ENCODE assay signal across 10 cellular contexts in genomic region chr22:36022162-36022561, GRCh38. TPM values are rescaled to one million over a fixed set of nuclear protein-coding genes. Genes with fewer than 3 reads are reported as not detected.
DNase-seq lines count a peak whose midpoint lies in the region; TF ChIP-seq lines count a peak whose summit lies in the region.
"Had no signal": no experiment of that assay in that cellular context is flagged by ENCODE, and none has a peak within 500 bp of the region (broad histone marks: within the 10 kb centered on the region; RNA-seq: fewer than 3 reads in every experiment).

No MANE protein-coding gene starts in this region.

- intact Hi-C loops in stomach (cut with DNase I; ENCODE audit: low total_unique reads) = no loop called here

- H3K36me3 ChIP-seq in HEK293 (ENCODE audit: control insufficient read depth in 2 of 2, insufficient read depth in 1 of 2, low read length in 2 of 2) (peaks cover 0 to 7% of the 10 kb centered on the region in 2 experiments; a peak in 2 of 3 replicates), adipocyte (ENCODE audit: control insufficient read depth, insufficient read depth, low read length, severe bottlenecking) (no peaks in the 10 kb centered on the region), stomach (no peaks in the 10 kb centered on the region)

- TF ChIP-seq CTCF in HEK293 (tag by site-specific recombination; IDR thresholded peaks at IDR 0.05) (no peak), stomach (IDR thresholded peaks at IDR 0.05) (no peak)

- H3K9ac ChIP-seq in adipocyte (ENCODE audit: low read length) = peak overlapping the region; percentile 2

- no peak overlapping the region for H3K27ac ChIP-seq in HEK293 (ENCODE audit: extremely low read depth, low read depth, low read length)
- peak overlapping the region in 4 of 5 donors; percentile 38 to 68 (median 61) for H3K27ac ChIP-seq in stomach

- TF ChIP-seq POLR2A in stomach (IDR thresholded peaks at IDR 0.05) = no peak

- H3K4me1 ChIP-seq in HEK293 (ENCODE audit: control insufficient read depth, insufficient read depth, low read length) = peaks cover 24% of the 10 kb centered on the region
- H3K4me1 ChIP-seq in adipocyte (ENCODE audit: control insufficient read depth, insufficient read depth, low read length) = peaks cover 30% of the 10 kb centered on the region
- H3K4me1 ChIP-seq in stomach = peaks cover 27 to 87% (median 48%) of the 10 kb centered on the region in 4 donors

- TF ChIP-seq EP300 in stomach (IDR thresholded peaks at IDR 0.05) = no peak

- CTCF ChIA-PET in HEK293 (lab: Yijun Ruan, JAX) = interaction anchor here (0.7 to 4.4 kb wide), 2 partner anchors 43 to 203 kb away, joined by 3 to 36 read pairs; no protein-coding TSS in a partner anchor

- H3K4me3 ChIP-seq in HEK293 (ENCODE audit: low read depth, low read length) = no peak overlapping the region
- H3K4me3 ChIP-seq in adipocyte (ENCODE audit: low read length) = peak overlapping the region; percentile 45
- H3K4me3 ChIP-seq in stomach = no peak overlapping the region

- DNase-seq in adipocyte (ENCODE audit: low read depth) (peak; percentile 73), kidney glomerular epithelial cell (lab: John Stamatoyannopoulos, UW) (peak; percentile 8), stomach (no peak), NOMO-1 treated with dmso at 0.1 percent for 144 hours (lab: John Stamatoyannopoulos, UW; ENCODE audit: unreplicated experiment) (no peak), COLO668 (lab: John Stamatoyannopoulos, UW; ENCODE audit: unreplicated experiment) (no peak), RKO (ENCODE audit: low spot score) (no peak)
- DNase-seq: activated T-cell treated with anti-CD3 and anti-CD28 coated beads, Interleukin-2, amount 50 U/mL, for 1 hour; GDM1; NCI-H345 had no signal

- POLR2A ChIA-PET in HEK293 (lab: Yijun Ruan, JAX) = no interaction called here

- 14 to 31% (median 19%) methylated on average over 1 of the region's 1 CpG for WGBS in stomach, 5 donors

- H3K9me3 ChIP-seq in HEK293 (ENCODE audit: control insufficient read depth, insufficient read depth, low read depth, low read length) (no peaks in the 10 kb centered on the region), adipocyte (ENCODE audit: control insufficient read depth, low read length) (no peaks in the 10 kb centered on the region), stomach (no peaks in the 10 kb centered on the region)

- H3K27me3 ChIP-seq in adipocyte (replicated peaks; ENCODE audit: control insufficient read depth, insufficient read depth, low read length) (no peaks in the 10 kb centered on the region), stomach (no peaks in the 10 kb centered on the region)

TF ChIP-seq in HEK293, 187 proteins besides CTCF, POLR2A, EP300 and RAD21:
- TF ChIP-seq PRDM1 (tag by site-specific recombination; IDR thresholded peaks at IDR 0.05) (peak; percentile 44; the same call in 1 of the 2 replicates), PRDM6 (tag by site-specific recombination; IDR thresholded peaks at IDR 0.05) (peak; percentile 75), ZEB2 (tag by site-specific recombination; IDR thresholded peaks at IDR 0.05) (no peak), IKZF3 (tag by site-specific recombination; IDR thresholded peaks at IDR 0.05) (no peak)

RNA-seq across cellular contexts. Expression of gene RBFOX2, which starts 6.5 kb away (rescaled TPM):
- 100 to 1,000 TPM in 1 of 5 donors, 10 to 100 TPM in 4; 41.4 to 176 (median 64.9) TPM for total RNA-seq in stomach
- polyA plus RNA-seq in stomach = 10 to 100 TPM; 14.9 to 26.6 (median 21.5) TPM

Comparison
In these comparisons a context has a peak if more than half of its experiments do, and no peak if none do; other contexts are left out.
1. DNase-seq: peak in adipocyte (single experiment) and kidney glomerular epithelial cell (single experiment); none in stomach (single experiment), NOMO-1 treated with dmso at 0.1 percent for 144 hours (single experiment), COLO668 (single experiment) and RKO (single experiment).